ENCODE assay signal across 1 cellular context in genomic region chr22:49305215-49305965, GRCh38.
TF ChIP-seq lines count a peak whose summit lies in the region.

No MANE protein-coding gene starts in this region.

TF ChIP-seq in K562, 482 proteins besides CTCF, POLR2A, EP300 and RAD21 (continued from another document):
- 0 out of 2 replicates have a peak, but pooled peaks have one; percentile 5 for TF ChIP-seq TFE3 (CRISPR knock-in tag; IDR thresholded peaks at IDR 0.05)
- no peak for TF ChIP-seq MYC (IDR thresholded peaks at IDR 0.05; ENCODE audit: low read depth, low read length)
- no peak for TF ChIP-seq MYC (CRISPR knock-in tag; IDR thresholded peaks at IDR 0.05; ENCODE audit: borderline replicate concordance, low read depth)
- no peak for TF ChIP-seq POLR3A (IDR thresholded peaks at IDR 0.05; ENCODE audit: borderline replicate concordance, extremely low read depth, insufficient read depth, insufficient read length)
- TF ChIP-seq NFIC (IDR thresholded peaks at IDR 0.05): no peak
- no peak for TF ChIP-seq KLF10 (CRISPR knock-in tag; IDR thresholded peaks at IDR 0.05)
- no peak for TF ChIP-seq ZNF668 (CRISPR knock-in tag; IDR thresholded peaks at IDR 0.05)
- TF ChIP-seq RFX7 (CRISPR knock-in tag; IDR thresholded peaks at IDR 0.05): no peak
- no peak for TF ChIP-seq SMARCE1 (IDR thresholded peaks at IDR 0.05)
- TF ChIP-seq ZFP30 (CRISPR knock-in tag; IDR thresholded peaks at IDR 0.05; ENCODE audit: borderline replicate concordance): no peak
- TF ChIP-seq SP1 (CRISPR knock-in tag; IDR thresholded peaks at IDR 0.05): no peak
- no peak for TF ChIP-seq CTCFL (IDR thresholded peaks at IDR 0.05; ENCODE audit: borderline replicate concordance, insufficient read depth, low read depth, low read length, poor library complexity, severe bottlenecking)
- TF ChIP-seq CREB3L1 (IDR thresholded peaks at IDR 0.05; ENCODE audit: borderline replicate concordance, low read depth): no peak
- TF ChIP-seq BHLHE40 (IDR thresholded peaks at IDR 0.05; ENCODE audit: low read length): no peak
- TF ChIP-seq THRA (IDR thresholded peaks at IDR 0.05): no peak
- no peak for TF ChIP-seq ZNF12 (CRISPR knock-in tag; IDR thresholded peaks at IDR 0.05)
- TF ChIP-seq SUPT5H (IDR thresholded peaks at IDR 0.05): no peak
- TF ChIP-seq GABPA (tag; conservative IDR thresholded peaks at IDR 0.05; ENCODE audit: low read depth): no peak
- no peak for TF ChIP-seq NBN (IDR thresholded peaks at IDR 0.05; ENCODE audit: low read depth)
